Comparison of ENCODE assay signal across 8 cellular contexts in genomic region chr17:50130778-50131317, GRCh38. TPM values are rescaled to one million over a fixed set of nuclear protein-coding genes. Genes with fewer than 3 reads are reported as not detected.
DNase-seq lines count a peak whose midpoint lies in the region; ATAC-seq lines count a peak whose summit lies in the region.

No MANE protein-coding gene starts in this region.

- intact Hi-C loops in activated naive CD4-positive, alpha-beta T cell treated with anti-CD3 and anti-CD28 coated beads for 36 hours (cut with micrococcal nuclease): loop anchor here (2.0 kb wide), 1 partner anchor 16 kb away; no protein-coding TSS in a partner anchor

- H3K4me3 ChIP-seq in iPS-11a (ENCODE audit: low read depth, low read length): peak overlapping the region; percentile 24

- no peaks in the 10 kb centered on the region for H3K9me3 ChIP-seq in T-helper 17 cell (ENCODE audit: control insufficient read depth, low read length, poor library complexity, severe bottlenecking)

- in situ Hi-C loops in ACHN (cut with HindIII; ENCODE audit: low pct_ligation_motif_present, low pct_unique_long_range_greater_than_20kb, low sequenced_read_pairs): no loop called here

- H3K9me3 Mint-ChIP-seq in activated naive CD4-positive, alpha-beta T cell treated with anti-CD3 and anti-CD28 coated beads for 36 hours: no peaks in the 10 kb centered on the region

- CTCF ChIA-PET in activated naive CD4-positive, alpha-beta T cell treated with anti-CD3 and anti-CD28 coated beads for 36 hours (lab: Charles Lee): interaction anchor here (0.6 to 3.1 kb wide), 9 partner anchors 8 to 146 kb away, joined by 3 to 8 read pairs (median 4); partner anchors contain the start of gene PDK2

- H3K4me3 Mint-ChIP-seq in activated naive CD4-positive, alpha-beta T cell treated with anti-CD3 and anti-CD28 coated beads for 36 hours: peak overlapping the region; percentile 46
- H3K4me3 Mint-ChIP-seq in T-helper 17 cell: peak overlapping the region; percentile 88

- DNase-seq in activated naive CD4-positive, alpha-beta T cell treated with anti-CD3 and anti-CD28 coated beads for 36 hours: no peak
- DNase-seq in activated naive CD4-positive, alpha-beta T cell treated with Interleukin-2 at 50 U/mL for 16 hours: no peak
- DNase-seq in T-helper 17 cell: no peak
- peak; percentile 28 for DNase-seq in stimulated activated naive CD8-positive, alpha-beta T cell treated with anti-CD3 and anti-CD28 coated beads, Interleukin-15, Interleukin-2, amounts not matched to agents 100 U/mL and 50 U/mL, for 24 hours
- DNase-seq in ACHN: no peak

- no peak overlapping the region for H3K27ac Mint-ChIP-seq in activated naive CD4-positive, alpha-beta T cell treated with anti-CD3 and anti-CD28 coated beads for 36 hours
- peak overlapping the region; percentile 88 for H3K27ac Mint-ChIP-seq in T-helper 17 cell

- H3K36me3 Mint-ChIP-seq in activated naive CD4-positive, alpha-beta T cell treated with anti-CD3 and anti-CD28 coated beads for 36 hours (ENCODE audit: low read depth): peaks cover 12% of the 10 kb centered on the region
- no peaks in the 10 kb centered on the region for H3K36me3 Mint-ChIP-seq in T-helper 17 cell (ENCODE audit: low read depth)

- peaks cover 17% of the 10 kb centered on the region for H3K27me3 Mint-ChIP-seq in activated naive CD4-positive, alpha-beta T cell treated with anti-CD3 and anti-CD28 coated beads for 36 hours (ENCODE audit: low read depth)
- H3K27me3 Mint-ChIP-seq in T-helper 17 cell: peaks cover 4% of the 10 kb centered on the region

- peaks cover 24% of the 10 kb centered on the region for H3K4me1 Mint-ChIP-seq in activated naive CD4-positive, alpha-beta T cell treated with anti-CD3 and anti-CD28 coated beads for 36 hours (ENCODE audit: low read depth)
- H3K4me1 Mint-ChIP-seq in T-helper 17 cell: peaks cover 26% of the 10 kb centered on the region

- peak; percentile 27 for ATAC-seq in T-helper 17 cell
- ATAC-seq in stimulated activated naive CD8-positive, alpha-beta T cell treated with anti-CD3 and anti-CD28 coated beads, Interleukin-15, Interleukin-2, amounts not matched to agents 100 U/mL and 50 U/mL, for 24 hours: peak; percentile 50
- no peak for ATAC-seq in HG02763 (IDR thresholded peaks at IDR 0.05; ENCODE audit: unreplicated experiment)
- ATAC-seq in HG02588 (IDR thresholded peaks at IDR 0.05; ENCODE audit: unreplicated experiment): no peak

RNA-seq across cellular contexts. Expression of gene SAMD14, which starts 0.9 kb away (rescaled TPM):
- total RNA-seq in activated naive CD4-positive, alpha-beta T cell treated with anti-CD3 and anti-CD28 coated beads for 36 hours: 1 to 10 TPM; 1.1 to 1.3 TPM
- total RNA-seq in T-helper 17 cell: 1 to 10 TPM; 1.7 to 5.8 TPM

RNA-seq across cellular contexts. Expression of gene PPP1R9B, which starts 19.6 kb away (rescaled TPM):
- total RNA-seq in activated naive CD4-positive, alpha-beta T cell treated with anti-CD3 and anti-CD28 coated beads for 36 hours: 10 to 100 TPM; 67.7 TPM
- 100 to 1,000 TPM in 1 of 2 donors, 10 to 100 TPM in 1; 82.9 to 111 TPM for total RNA-seq in T-helper 17 cell

RNA-seq across cellular contexts. Expression of gene SGCA, which starts 35.0 kb away (rescaled TPM):
- under 1 TPM in 1 of 2 experiments, not detected in 1; 0.14 TPM for total RNA-seq in activated naive CD4-positive, alpha-beta T cell treated with anti-CD3 and anti-CD28 coated beads for 36 hours
- not detected for total RNA-seq in T-helper 17 cell

RNA-seq across cellular contexts. Expression of gene PDK2, which starts 35.7 kb away (rescaled TPM):
- 10 to 100 TPM; 10.5 to 11.1 TPM for total RNA-seq in activated naive CD4-positive, alpha-beta T cell treated with anti-CD3 and anti-CD28 coated beads for 36 hours
- 10 to 100 TPM; 19.9 to 20.9 TPM for total RNA-seq in T-helper 17 cell

Comparison
In these comparisons a context has a peak if more than half of its experiments do, and no peak if none do; other contexts are left out.
1. ATAC-seq: peak in T-helper 17 cell (single experiment) and stimulated activated naive CD8-positive, alpha-beta T cell treated with anti-CD3 and anti-CD28 coated beads, Interleukin-15, Interleukin-2, amounts not matched to agents 100 U/mL and 50 U/mL, for 24 hours (single experiment); none in HG02763 (single experiment) and HG02588 (single experiment).